ENCODE assay signal across 9 cellular contexts in the genomic region with DNA sequence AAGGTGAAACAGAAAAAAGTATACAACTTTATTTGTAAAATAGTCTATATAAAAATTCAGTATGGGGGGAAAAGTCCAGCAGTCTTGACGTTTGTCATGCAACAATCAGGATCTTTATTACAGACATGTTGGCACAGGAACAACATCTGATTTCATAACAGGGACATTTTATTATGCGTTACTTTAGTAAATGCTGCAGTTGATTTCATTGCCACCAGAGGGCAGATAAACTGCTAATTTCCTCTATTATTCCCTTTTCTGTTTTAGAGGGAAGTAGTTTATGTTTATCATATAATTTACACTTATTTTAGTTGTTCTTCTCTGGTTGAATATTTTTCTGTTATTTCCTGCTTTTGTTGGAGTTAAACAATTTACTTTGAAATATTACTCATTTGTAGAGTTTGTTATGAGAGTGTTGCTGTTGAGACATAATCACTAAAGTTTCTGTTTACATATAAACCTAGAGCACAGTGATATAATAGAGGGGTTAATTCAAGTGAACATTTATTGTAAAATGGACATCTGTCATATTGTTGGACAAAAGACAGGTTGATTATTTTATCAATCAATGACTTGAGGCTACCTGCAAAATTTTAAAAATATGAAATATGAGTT. TPM values are rescaled to one million over a fixed set of nuclear protein-coding genes. Genes with fewer than 3 reads are reported as not detected.
DNase-seq lines count a peak whose midpoint lies in the region; ATAC-seq, FAIRE-seq and TF ChIP-seq lines count a peak whose summit lies in the region.
"Had no signal": no experiment of that assay in that cellular context is flagged by ENCODE, and none has a peak within 500 bp of the region (broad histone marks: within the 10 kb centered on the region; RNA-seq: fewer than 3 reads in every experiment).

No MANE protein-coding gene starts in this region.

- FAIRE-seq in keratinocyte (lab: Jason Lieb, UNC): no peak

- H3K4me2 ChIP-seq in keratinocyte (ENCODE audit: control insufficient read depth, extremely low read depth, insufficient read depth, low read depth, low read length): peak overlapping the region; percentile 48

- H3K27ac ChIP-seq in angular gyrus (ENCODE audit: low read depth, low read length) (peak overlapping the region; percentile 55), keratinocyte (ENCODE audit: control insufficient read depth, insufficient read depth, low read length) (no peak overlapping the region), thoracic aorta (peak overlapping the region; percentile 42 to 90)
- H3K27ac ChIP-seq: epithelial cell of prostate had no signal

- TF ChIP-seq CTCF in keratinocyte (optimal IDR thresholded peaks at IDR 0.05 in 1 of 3, IDR thresholded peaks at IDR 0.05 in 1 of 3, conservative IDR thresholded peaks at IDR 0.05 in 1 of 3; ENCODE audit: extremely low read depth in 1 of 3, insufficient read depth in 2 of 3, low read length in 3 of 3): peak in 2 of 3 experiments; percentile 46 to 68
- TF ChIP-seq CTCF in thoracic aorta (IDR thresholded peaks at IDR 0.05): peak; percentile 84

- H3K79me2 ChIP-seq in keratinocyte (ENCODE audit: control insufficient read depth, insufficient read depth, low read length): no peaks in the 10 kb centered on the region

- no peaks in the 10 kb centered on the region for H3K36me3 ChIP-seq in keratinocyte (ENCODE audit: control insufficient read depth in 2 of 2, extremely low read depth in 1 of 2, insufficient read depth in 2 of 2, low read length in 2 of 2)
- no peaks in the 10 kb centered on the region for H3K36me3 ChIP-seq in thoracic aorta

- H3K4me3 ChIP-seq in keratinocyte (ENCODE audit: control insufficient read depth in 2 of 3, extremely low read depth in 1 of 3, insufficient read depth in 2 of 3, low read depth in 1 of 3, low read length in 3 of 3): no peak overlapping the region
- H3K4me3 ChIP-seq in thoracic aorta: peak overlapping the region; percentile 98

- ATAC-seq in thoracic aorta (ENCODE audit: insufficient number of reproducible peaks, low FRiP score, low read depth) (no peak), GM19455 (IDR thresholded peaks at IDR 0.05; ENCODE audit: unreplicated experiment) (no peak)

- H3K27me3 ChIP-seq in keratinocyte (ENCODE audit: control insufficient read depth, extremely low read depth, insufficient read depth, low read length): no peaks in the 10 kb centered on the region
- no peaks in the 10 kb centered on the region for H3K27me3 ChIP-seq in thoracic aorta (replicated peaks; ENCODE audit: insufficient read depth)

- H3K4me1 ChIP-seq in keratinocyte (ENCODE audit: control insufficient read depth, extremely low read depth, insufficient read depth, low read length): peaks cover 18% of the 10 kb centered on the region
- peaks cover 26 to 36% of the 10 kb centered on the region in 2 donors for H3K4me1 ChIP-seq in thoracic aorta (ENCODE audit: control insufficient read depth in 1 of 2, low read depth in 2 of 2)

- no peak overlapping the region for H3K9ac ChIP-seq in keratinocyte (ENCODE audit: control insufficient read depth, extremely low read depth, insufficient read depth, low read length)

- H2AFZ ChIP-seq in keratinocyte (ENCODE audit: control insufficient read depth, low read length): no peak overlapping the region

- DNase-seq in SIG-M5 treated with dmso at 0.1 percent for 504 hours (lab: John Stamatoyannopoulos, UW; ENCODE audit: unreplicated experiment): peak; percentile 58
- DNase-seq in SIG-M5 (lab: John Stamatoyannopoulos, UW): no peak
- peak; percentile 83 to 95 for DNase-seq in Kasumi-1 (lab: John Stamatoyannopoulos, UW)
- DNase-seq in keratinocyte (ENCODE audit: low read depth, low spot score): no peak
- DNase-seq in thoracic aorta (ENCODE audit: low spot score): no peak
- DNase-seq in iPS-NIHi7 (ENCODE audit: extremely low spot score): no peak

- H3K9me3 ChIP-seq in keratinocyte (ENCODE audit: control insufficient read depth, low read depth, low read length): no peaks in the 10 kb centered on the region
- H3K9me3 ChIP-seq in thoracic aorta: no peaks in the 10 kb centered on the region

- no peaks in the 10 kb centered on the region for H3K9me1 ChIP-seq in keratinocyte (ENCODE audit: control insufficient read depth, extremely low read depth, insufficient read depth, low read length)

- dilution Hi-C loops in keratinocyte (cut with MboI; ENCODE audit: extremely low pct_ligation_motif_present, low sequenced_read_pairs): no loop called here

- H4K20me1 ChIP-seq in keratinocyte (ENCODE audit: control insufficient read depth, extremely low read depth, insufficient read depth, low read length): no peaks in the 10 kb centered on the region

RNA-seq across cellular contexts. Expression of gene PLXDC2, which starts 3.3 kb away (rescaled TPM):
- 12.0 to 18.6 TPM (median 12.9 TPM) in 3 replicates for polyA plus RNA-seq in keratinocyte
- 64.6 TPM for polyA plus RNA-seq in keratinocyte (2011; ENCODE audit: low read depth)
- polyA plus RNA-seq in keratinocyte (2011; cell fraction: cytosol; rRNA removed): 5.9 and 11.5 TPM in 2 replicates
- 31.2 and 35.2 TPM in 2 replicates for polyA plus RNA-seq in keratinocyte (2011; cell fraction: nucleus; rRNA removed)
- polyA plus RNA-seq in keratinocyte (2012; ENCODE audit: low replicate concordance): 7.5 and 36.7 TPM in 2 replicates
- polyA minus RNA-seq in keratinocyte: 10.8 to 29.8 TPM (median 24.5 TPM) in 3 replicates
- polyA minus RNA-seq in keratinocyte (2011; cell fraction: cytosol; rRNA and poly(A)+ RNA removed): 7.3 TPM
- polyA minus RNA-seq in keratinocyte (2011; cell fraction: nucleus; rRNA and poly(A)+ RNA removed): 27.0 and 61.5 TPM in 2 replicates
- 100 to 1,000 TPM; 105 to 155 TPM for total RNA-seq in thoracic aorta

Comparison
In these comparisons a context has a peak if more than half of its experiments do, and no peak if none do; other contexts are left out.
1. DNase-seq: peak in SIG-M5 treated with dmso at 0.1 percent for 504 hours (single experiment) and Kasumi-1 (2 of 2); none in SIG-M5 (single experiment), keratinocyte (single experiment), thoracic aorta (single experiment) and iPS-NIHi7 (single experiment).